In the genomic region with DNA sequence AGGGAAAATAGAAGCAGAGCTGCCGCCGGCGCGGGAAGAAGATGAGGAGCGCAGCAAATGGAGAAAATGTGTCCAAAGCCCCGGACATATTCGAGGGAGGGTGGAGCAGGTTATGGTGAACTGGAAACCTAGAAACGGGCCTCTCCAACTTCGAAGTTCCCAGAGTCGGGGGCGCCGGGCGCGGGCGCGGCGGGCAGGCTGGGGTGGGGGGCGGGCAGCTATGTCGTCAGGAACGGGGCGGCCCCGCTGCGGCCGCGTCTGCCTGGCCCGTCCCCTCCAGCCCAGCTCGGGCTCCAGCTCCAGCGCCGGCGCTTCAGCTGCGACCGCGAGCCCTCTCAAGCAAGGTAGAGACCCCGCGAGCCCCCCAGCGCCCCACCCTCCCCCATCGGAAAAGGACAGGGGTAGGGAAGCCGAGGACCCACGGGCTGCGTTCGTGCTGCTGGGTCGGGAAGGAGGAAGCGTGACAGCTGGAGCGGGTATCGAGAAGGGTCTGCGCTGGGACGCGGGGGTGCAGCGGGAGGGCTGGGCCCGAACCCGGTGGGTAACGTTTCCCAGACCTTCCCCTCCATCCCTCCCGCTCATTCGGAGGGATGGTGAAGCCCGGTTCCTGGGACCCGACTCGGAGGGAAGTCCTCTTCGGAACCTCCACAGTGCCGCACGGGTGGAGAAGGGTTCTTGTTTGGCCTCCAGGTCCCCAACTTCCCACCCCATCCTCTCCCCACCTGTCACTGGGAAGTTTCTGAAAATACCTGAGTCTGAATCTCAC, we compare ENCODE assay signal across 1 cellular context.
A peak's percentile ranks its signal among the peaks of the same experiment; 100 is the strongest.
TF ChIP-seq lines count a peak whose summit lies in the region.

No MANE protein-coding gene starts in this region.

TF ChIP-seq in HepG2, 621 proteins besides CTCF, POLR2A, EP300 and RAD21:
- TF ChIP-seq, protein P1, sequence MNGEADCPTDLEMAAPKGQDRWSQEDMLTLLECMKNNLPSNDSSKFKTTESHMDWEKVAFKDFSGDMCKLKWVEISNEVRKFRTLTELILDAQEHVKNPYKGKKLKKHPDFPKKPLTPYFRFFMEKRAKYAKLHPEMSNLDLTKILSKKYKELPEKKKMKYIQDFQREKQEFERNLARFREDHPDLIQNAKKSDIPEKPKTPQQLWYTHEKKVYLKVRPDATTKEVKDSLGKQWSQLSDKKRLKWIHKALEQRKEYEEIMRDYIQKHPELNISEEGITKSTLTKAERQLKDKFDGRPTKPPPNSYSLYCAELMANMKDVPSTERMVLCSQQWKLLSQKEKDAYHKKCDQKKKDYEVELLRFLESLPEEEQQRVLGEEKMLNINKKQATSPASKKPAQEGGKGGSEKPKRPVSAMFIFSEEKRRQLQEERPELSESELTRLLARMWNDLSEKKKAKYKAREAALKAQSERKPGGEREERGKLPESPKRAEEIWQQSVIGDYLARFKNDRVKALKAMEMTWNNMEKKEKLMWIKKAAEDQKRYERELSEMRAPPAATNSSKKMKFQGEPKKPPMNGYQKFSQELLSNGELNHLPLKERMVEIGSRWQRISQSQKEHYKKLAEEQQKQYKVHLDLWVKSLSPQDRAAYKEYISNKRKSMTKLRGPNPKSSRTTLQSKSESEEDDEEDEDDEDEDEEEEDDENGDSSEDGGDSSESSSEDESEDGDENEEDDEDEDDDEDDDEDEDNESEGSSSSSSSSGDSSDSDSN (CRISPR knock-in tag; IDR thresholded peaks at IDR 0.05): peak; percentile 25; the same call in 1 of the 2 replicates
- TF ChIP-seq ZBTB38 (CRISPR knock-in tag; IDR thresholded peaks at IDR 0.05) (peak; percentile 18; the same call in 1 of the 2 replicates), ZSCAN29 (CRISPR knock-in tag; conservative IDR thresholded peaks at IDR 0.05) (no peak), HDAC6 (IDR thresholded peaks at IDR 0.05; ENCODE audit: low read depth, low read length) (no peak), KDM1A (CRISPR knock-in tag; IDR thresholded peaks at IDR 0.05) (no peak), SPEN (CRISPR knock-in tag; IDR thresholded peaks at IDR 0.05; ENCODE audit: low read depth) (0 out of 2 replicates have a peak, but pooled peaks have one; percentile 23), ZFP36L2 (CRISPR knock-in tag; IDR thresholded peaks at IDR 0.05) (no peak), GABPB1 (CRISPR knock-in tag; IDR thresholded peaks at IDR 0.05) (peak; percentile 22; the same call in 1 of the 2 replicates), ZNF501 (CRISPR knock-in tag; IDR thresholded peaks at IDR 0.05) (no peak), HOXA3 (CRISPR knock-in tag; IDR thresholded peaks at IDR 0.05) (0 out of 2 replicates have a peak, but pooled peaks have one; percentile 37), ZNF235 (CRISPR knock-in tag; IDR thresholded peaks at IDR 0.05; ENCODE audit: borderline replicate concordance) (no peak), ZNF484 (CRISPR knock-in tag; IDR thresholded peaks at IDR 0.05; ENCODE audit: borderline replicate concordance, low read depth) (no peak), ZNF644 (CRISPR knock-in tag; IDR thresholded peaks at IDR 0.05; ENCODE audit: low read depth) (no peak), RBM39 (IDR thresholded peaks at IDR 0.05; ENCODE audit: low read depth, low read length, poor library complexity, severe bottlenecking) (no peak), ARNTL (CRISPR knock-in tag; IDR thresholded peaks at IDR 0.05) (no peak), HCFC1 (IDR thresholded peaks at IDR 0.05; ENCODE audit: low read depth, low read length) (no peak), GZF1 (CRISPR knock-in tag; IDR thresholded peaks at IDR 0.05) (no peak), KAT7 (CRISPR knock-in tag; IDR thresholded peaks at IDR 0.05; ENCODE audit: borderline replicate concordance) (no peak)
- TF ChIP-seq, protein P2, sequence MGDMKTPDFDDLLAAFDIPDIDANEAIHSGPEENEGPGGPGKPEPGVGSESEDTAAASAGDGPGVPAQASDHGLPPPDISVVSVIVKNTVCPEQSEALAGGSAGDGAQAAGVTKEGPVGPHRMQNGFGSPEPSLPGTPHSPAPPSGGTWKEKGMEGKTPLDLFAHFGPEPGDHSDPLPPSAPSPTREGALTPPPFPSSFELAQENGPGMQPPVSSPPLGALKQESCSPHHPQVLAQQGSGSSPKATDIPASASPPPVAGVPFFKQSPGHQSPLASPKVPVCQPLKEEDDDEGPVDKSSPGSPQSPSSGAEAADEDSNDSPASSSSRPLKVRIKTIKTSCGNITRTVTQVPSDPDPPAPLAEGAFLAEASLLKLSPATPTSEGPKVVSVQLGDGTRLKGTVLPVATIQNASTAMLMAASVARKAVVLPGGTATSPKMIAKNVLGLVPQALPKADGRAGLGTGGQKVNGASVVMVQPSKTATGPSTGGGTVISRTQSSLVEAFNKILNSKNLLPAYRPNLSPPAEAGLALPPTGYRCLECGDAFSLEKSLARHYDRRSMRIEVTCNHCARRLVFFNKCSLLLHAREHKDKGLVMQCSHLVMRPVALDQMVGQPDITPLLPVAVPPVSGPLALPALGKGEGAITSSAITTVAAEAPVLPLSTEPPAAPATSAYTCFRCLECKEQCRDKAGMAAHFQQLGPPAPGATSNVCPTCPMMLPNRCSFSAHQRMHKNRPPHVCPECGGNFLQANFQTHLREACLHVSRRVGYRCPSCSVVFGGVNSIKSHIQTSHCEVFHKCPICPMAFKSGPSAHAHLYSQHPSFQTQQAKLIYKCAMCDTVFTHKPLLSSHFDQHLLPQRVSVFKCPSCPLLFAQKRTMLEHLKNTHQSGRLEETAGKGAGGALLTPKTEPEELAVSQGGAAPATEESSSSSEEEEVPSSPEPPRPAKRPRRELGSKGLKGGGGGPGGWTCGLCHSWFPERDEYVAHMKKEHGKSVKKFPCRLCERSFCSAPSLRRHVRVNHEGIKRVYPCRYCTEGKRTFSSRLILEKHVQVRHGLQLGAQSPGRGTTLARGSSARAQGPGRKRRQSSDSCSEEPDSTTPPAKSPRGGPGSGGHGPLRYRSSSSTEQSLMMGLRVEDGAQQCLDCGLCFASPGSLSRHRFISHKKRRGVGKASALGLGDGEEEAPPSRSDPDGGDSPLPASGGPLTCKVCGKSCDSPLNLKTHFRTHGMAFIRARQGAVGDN (CRISPR knock-in tag; IDR thresholded peaks at IDR 0.05): peak; percentile 39
- TF ChIP-seq, protein P3, sequence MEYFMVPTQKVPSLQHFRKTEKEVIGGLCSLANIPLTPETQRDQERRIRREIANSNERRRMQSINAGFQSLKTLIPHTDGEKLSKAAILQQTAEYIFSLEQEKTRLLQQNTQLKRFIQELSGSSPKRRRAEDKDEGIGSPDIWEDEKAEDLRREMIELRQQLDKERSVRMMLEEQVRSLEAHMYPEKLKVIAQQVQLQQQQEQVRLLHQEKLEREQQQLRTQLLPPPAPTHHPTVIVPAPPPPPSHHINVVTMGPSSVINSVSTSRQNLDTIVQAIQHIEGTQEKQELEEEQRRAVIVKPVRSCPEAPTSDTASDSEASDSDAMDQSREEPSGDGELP (IDR thresholded peaks at IDR 0.05; ENCODE audit: borderline replicate concordance, low read depth): 0 out of 2 replicates have a peak, but pooled peaks have one; percentile 7
- TF ChIP-seq, protein P4, sequence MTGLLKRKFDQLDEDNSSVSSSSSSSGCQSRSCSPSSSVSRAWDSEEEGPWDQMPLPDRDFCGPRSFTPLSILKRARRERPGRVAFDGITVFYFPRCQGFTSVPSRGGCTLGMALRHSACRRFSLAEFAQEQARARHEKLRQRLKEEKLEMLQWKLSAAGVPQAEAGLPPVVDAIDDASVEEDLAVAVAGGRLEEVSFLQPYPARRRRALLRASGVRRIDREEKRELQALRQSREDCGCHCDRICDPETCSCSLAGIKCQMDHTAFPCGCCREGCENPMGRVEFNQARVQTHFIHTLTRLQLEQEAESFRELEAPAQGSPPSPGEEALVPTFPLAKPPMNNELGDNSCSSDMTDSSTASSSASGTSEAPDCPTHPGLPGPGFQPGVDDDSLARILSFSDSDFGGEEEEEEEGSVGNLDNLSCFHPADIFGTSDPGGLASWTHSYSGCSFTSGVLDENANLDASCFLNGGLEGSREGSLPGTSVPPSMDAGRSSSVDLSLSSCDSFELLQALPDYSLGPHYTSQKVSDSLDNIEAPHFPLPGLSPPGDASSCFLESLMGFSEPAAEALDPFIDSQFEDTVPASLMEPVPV (CRISPR knock-in tag; IDR thresholded peaks at IDR 0.05): no peak
- TF ChIP-seq, protein P5, sequence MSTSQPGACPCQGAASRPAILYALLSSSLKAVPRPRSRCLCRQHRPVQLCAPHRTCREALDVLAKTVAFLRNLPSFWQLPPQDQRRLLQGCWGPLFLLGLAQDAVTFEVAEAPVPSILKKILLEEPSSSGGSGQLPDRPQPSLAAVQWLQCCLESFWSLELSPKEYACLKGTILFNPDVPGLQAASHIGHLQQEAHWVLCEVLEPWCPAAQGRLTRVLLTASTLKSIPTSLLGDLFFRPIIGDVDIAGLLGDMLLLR (CRISPR knock-in tag; IDR thresholded peaks at IDR 0.05): no peak
- TF ChIP-seq, protein P6, sequence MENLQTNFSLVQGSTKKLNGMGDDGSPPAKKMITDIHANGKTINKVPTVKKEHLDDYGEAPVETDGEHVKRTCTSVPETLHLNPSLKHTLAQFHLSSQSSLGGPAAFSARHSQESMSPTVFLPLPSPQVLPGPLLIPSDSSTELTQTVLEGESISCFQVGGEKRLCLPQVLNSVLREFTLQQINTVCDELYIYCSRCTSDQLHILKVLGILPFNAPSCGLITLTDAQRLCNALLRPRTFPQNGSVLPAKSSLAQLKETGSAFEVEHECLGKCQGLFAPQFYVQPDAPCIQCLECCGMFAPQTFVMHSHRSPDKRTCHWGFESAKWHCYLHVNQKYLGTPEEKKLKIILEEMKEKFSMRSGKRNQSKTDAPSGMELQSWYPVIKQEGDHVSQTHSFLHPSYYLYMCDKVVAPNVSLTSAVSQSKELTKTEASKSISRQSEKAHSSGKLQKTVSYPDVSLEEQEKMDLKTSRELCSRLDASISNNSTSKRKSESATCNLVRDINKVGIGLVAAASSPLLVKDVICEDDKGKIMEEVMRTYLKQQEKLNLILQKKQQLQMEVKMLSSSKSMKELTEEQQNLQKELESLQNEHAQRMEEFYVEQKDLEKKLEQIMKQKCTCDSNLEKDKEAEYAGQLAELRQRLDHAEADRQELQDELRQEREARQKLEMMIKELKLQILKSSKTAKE (CRISPR knock-in tag; IDR thresholded peaks at IDR 0.05; ENCODE audit: borderline replicate concordance): no peak
- TF ChIP-seq, protein P7, sequence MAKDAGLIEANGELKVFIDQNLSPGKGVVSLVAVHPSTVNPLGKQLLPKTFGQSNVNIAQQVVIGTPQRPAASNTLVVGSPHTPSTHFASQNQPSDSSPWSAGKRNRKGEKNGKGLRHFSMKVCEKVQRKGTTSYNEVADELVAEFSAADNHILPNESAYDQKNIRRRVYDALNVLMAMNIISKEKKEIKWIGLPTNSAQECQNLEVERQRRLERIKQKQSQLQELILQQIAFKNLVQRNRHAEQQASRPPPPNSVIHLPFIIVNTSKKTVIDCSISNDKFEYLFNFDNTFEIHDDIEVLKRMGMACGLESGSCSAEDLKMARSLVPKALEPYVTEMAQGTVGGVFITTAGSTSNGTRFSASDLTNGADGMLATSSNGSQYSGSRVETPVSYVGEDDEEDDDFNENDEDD (CRISPR knock-in tag; IDR thresholded peaks at IDR 0.05; ENCODE audit: borderline replicate concordance): no peak
- TF ChIP-seq, protein P8, sequence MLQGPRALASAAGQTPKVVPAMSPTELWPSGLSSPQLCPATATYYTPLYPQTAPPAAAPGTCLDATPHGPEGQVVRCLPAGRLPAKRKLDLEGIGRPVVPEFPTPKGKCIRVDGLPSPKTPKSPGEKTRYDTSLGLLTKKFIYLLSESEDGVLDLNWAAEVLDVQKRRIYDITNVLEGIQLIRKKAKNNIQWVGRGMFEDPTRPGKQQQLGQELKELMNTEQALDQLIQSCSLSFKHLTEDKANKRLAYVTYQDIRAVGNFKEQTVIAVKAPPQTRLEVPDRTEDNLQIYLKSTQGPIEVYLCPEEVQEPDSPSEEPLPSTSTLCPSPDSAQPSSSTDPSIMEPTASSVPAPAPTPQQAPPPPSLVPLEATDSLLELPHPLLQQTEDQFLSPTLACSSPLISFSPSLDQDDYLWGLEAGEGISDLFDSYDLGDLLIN (CRISPR knock-in tag; IDR thresholded peaks at IDR 0.05; ENCODE audit: borderline replicate concordance): no peak
